11 cellular contexts compared by ENCODE assay signal in the genomic region with DNA sequence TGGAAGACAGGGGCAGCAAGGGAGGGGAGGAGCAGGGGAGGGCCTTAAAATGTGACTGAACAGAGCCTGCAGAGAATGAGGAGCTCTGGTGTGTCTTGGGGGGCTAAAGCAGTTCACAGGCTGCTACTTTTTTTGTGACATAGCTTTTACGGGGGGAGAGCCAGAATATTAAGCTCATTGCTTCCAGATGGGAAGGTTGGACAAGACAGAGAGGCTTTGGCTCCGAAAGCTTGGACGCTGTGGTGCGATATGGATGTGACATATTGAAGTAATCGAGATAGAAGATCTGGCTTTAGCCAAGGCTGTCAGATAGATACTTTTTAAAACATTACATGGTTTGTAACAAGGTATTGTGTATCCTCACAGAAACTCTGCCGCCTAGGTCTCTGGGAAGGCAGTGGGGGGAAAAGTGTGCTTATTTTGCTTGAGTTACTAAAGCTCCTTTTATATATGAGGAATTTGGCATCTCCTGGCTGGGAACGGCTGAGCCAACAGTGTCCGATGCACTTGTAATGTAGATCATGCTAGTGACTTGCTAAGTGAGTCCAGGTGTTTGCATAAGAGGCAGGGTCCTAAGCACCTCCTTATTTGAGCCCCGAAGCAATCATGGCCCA. TPM values are rescaled to one million over a fixed set of nuclear protein-coding genes. Genes with fewer than 3 reads are reported as not detected.
A peak's percentile ranks its signal among the peaks of the same experiment; 100 is the strongest.
DNase-seq lines count a peak whose midpoint lies in the region; ATAC-seq, FAIRE-seq and TF ChIP-seq lines count a peak whose summit lies in the region.
"Had no signal": no experiment of that assay in that cellular context is flagged by ENCODE, and none has a peak within 500 bp of the region (broad histone marks: within the 10 kb centered on the region; RNA-seq: fewer than 3 reads in every experiment).

No MANE protein-coding gene starts in this region.

- intact Hi-C loops in GM12878 (cut with micrococcal nuclease; ENCODE audit: unreplicated experiment), result loop anchor here (1.0 to 5.0 kb wide), 3 partner anchors 231 to 1343 kb away; no protein-coding TSS in a partner anchor

- no peaks in the 10 kb centered on the region for H3K36me3 Mint-ChIP-seq in nephron (ENCODE audit: low read depth)
- H3K36me3 Mint-ChIP-seq in progenitor cell of endocrine pancreas (ENCODE audit: insufficient read depth), result no peaks in the 10 kb centered on the region
- H3K36me3 Mint-ChIP-seq: natural killer cell treated with Interleukin-12 subunit alpha and Interleukin-12 subunit beta and Interleukin-15 and Interleukin-18, amount 100 ng/mL, for 72 hours; WTC11 had no signal

- no peaks in the 10 kb centered on the region for H3K79me2 ChIP-seq in GM23248 (ENCODE audit: insufficient read depth)
- no peaks in the 10 kb centered on the region for H3K79me2 ChIP-seq in GM12878 (ENCODE audit: control insufficient read depth, insufficient read depth, low read length)
- H3K79me2 ChIP-seq in smooth muscle cell (ENCODE audit: low read depth), result no peaks in the 10 kb centered on the region

- H3K4me1 Mint-ChIP-seq in nephron (peaks cover 58% of the 10 kb centered on the region), progenitor cell of endocrine pancreas (ENCODE audit: low read depth) (peaks cover 19% of the 10 kb centered on the region)

- CTCF ChIA-PET in GM12878 (lab: Yijun Ruan, JAX), result interaction anchor here (0.7 to 3.6 kb wide), 18 partner anchors 8 to 1344 kb away, joined by 3 to 22 read pairs (median 4); no protein-coding TSS in a partner anchor

- no peak overlapping the region for H3K9ac ChIP-seq in GM23248
- no peak overlapping the region for H3K9ac ChIP-seq in GM12878 (ENCODE audit: control insufficient read depth, insufficient read depth, low read length)
- no peak overlapping the region for H3K9ac ChIP-seq in smooth muscle cell (ENCODE audit: low read depth)
- H3K9ac ChIP-seq: BLaER1 had no signal

- no peaks in the 10 kb centered on the region for H3K9me3 ChIP-seq in GM23248 (ENCODE audit: low read depth)
- H3K9me3 ChIP-seq in GM12878 (replicated peaks; ENCODE audit: control insufficient read depth, insufficient read depth, low read length), result no peaks in the 10 kb centered on the region
- no peaks in the 10 kb centered on the region for H3K9me3 ChIP-seq in smooth muscle cell (replicated peaks; ENCODE audit: low read depth)
- H3K9me3 ChIP-seq: BLaER1 had no signal

- H3K4me1 ChIP-seq in GM23248 (ENCODE audit: insufficient read depth) (peaks cover 41% of the 10 kb centered on the region), GM12878 (ENCODE audit: control insufficient read depth, insufficient read depth, low read length) (no peaks in the 10 kb centered on the region), smooth muscle cell (ENCODE audit: low read depth) (no peaks in the 10 kb centered on the region)
- H3K4me1 ChIP-seq: BLaER1 had no signal

- H3K4me2 ChIP-seq in GM23248 (ENCODE audit: unreplicated experiment) (peak overlapping the region; percentile 4), GM12878 (ENCODE audit: control insufficient read depth, insufficient read depth) (no peak overlapping the region), smooth muscle cell (no peak overlapping the region)
- H3K4me2 ChIP-seq: BLaER1 had no signal

- ATAC-seq in GM18907 (IDR thresholded peaks at IDR 0.05; ENCODE audit: unreplicated experiment) (peak; percentile 18), GM12878 (peak; percentile 37)

- WGBS in GM23248 (ENCODE audit: low coverage in 1 of 2, low lambda C conversion rate in 2 of 2, missing lambda C conversion rate in 2 of 2), 2 experiments, result 20 to 26% methylated on average over 9 of the region's 9 CpGs
- 6% methylated on average over 9 of the region's 9 CpGs for WGBS in GM12878 (ENCODE audit: insufficient coverage, insufficient replicate concordance, low lambda C conversion rate, missing lambda C conversion rate)
- WGBS in smooth muscle cell (ENCODE audit: low lambda C conversion rate), result 58% methylated on average over 9 of the region's 9 CpGs

- TF ChIP-seq EP300 in GM12878 (IDR thresholded peaks at IDR 0.05; ENCODE audit: borderline replicate concordance in 1 of 2, control insufficient read depth in 1 of 2, low read depth in 2 of 2, low read length in 2 of 2), result no peak

- DNase-seq in GM23248 (no peak), GM12878 (ENCODE audit: low read depth, low spot score) (no peak), UCSD-AML1 (lab: John Stamatoyannopoulos, UW; ENCODE audit: unreplicated experiment) (no peak), smooth muscle cell (lab: John Stamatoyannopoulos, UW; ENCODE audit: unreplicated experiment) (no peak), progenitor cell of endocrine pancreas (ENCODE audit: low spot score, unreplicated experiment) (no peak), GM12891 (ENCODE audit: insufficient read length, low spot score) (no peak)

- POLR2A ChIA-PET in GM12878 (lab: Charles Lee), result no interaction called here

- TF ChIP-seq POLR2A in GM12878 (IDR thresholded peaks at IDR 0.05; ENCODE audit: low read depth, low read length) (no peak), GM12891 (IDR thresholded peaks at IDR 0.05; ENCODE audit: low read depth, low read length) (no peak)

- no peak for TF ChIP-seq RAD21 in GM12878 (IDR thresholded peaks at IDR 0.05; ENCODE audit: insufficient read depth, low read depth, low read length)

- TF ChIP-seq CTCF in GM12878 (IDR thresholded peaks at IDR 0.05 in 2 of 3, conservative IDR thresholded peaks at IDR 0.05 in 1 of 3; ENCODE audit: control insufficient read depth in 2 of 3, extremely low read depth in 1 of 3, insufficient read depth in 1 of 3, low read depth in 3 of 3, low read length in 3 of 3) (no peak), nephron (IDR thresholded peaks at IDR 0.05; ENCODE audit: unreplicated experiment in 3 of 3) (no peak), smooth muscle cell (IDR thresholded peaks at IDR 0.05; ENCODE audit: borderline replicate concordance, insufficient read depth, poor library complexity, severe bottlenecking) (no peak), progenitor cell of endocrine pancreas (IDR thresholded peaks at IDR 0.05; ENCODE audit: unreplicated experiment) (no peak)

- no peaks in the 10 kb centered on the region for H3K9me2 ChIP-seq in GM23248 (ENCODE audit: insufficient read depth)

- H3K4me3 Mint-ChIP-seq in nephron (peak overlapping the region in 1 of 3 experiments; percentile 10), progenitor cell of endocrine pancreas (ENCODE audit: low read depth) (no peak overlapping the region)
- H3K4me3 Mint-ChIP-seq: natural killer cell treated with Interleukin-12 subunit alpha and Interleukin-12 subunit beta and Interleukin-15 and Interleukin-18, amount 100 ng/mL, for 72 hours; WTC11 had no signal

- H3K27ac ChIP-seq in GM23248 (no peak overlapping the region), GM12878 (ENCODE audit: control insufficient read depth, insufficient read depth) (no peak overlapping the region), smooth muscle cell (ENCODE audit: low read depth) (no peak overlapping the region)
- H3K27ac ChIP-seq: BLaER1 had no signal

- BruUV-seq in GM12878 (replicated peaks; lab: Mats Ljungman, UMichigan), result no TSS peak

- no peak overlapping the region for H3K4me3 ChIP-seq in GM23248
- H3K4me3 ChIP-seq in GM12878, result no peak overlapping the region
- H3K4me3 ChIP-seq in smooth muscle cell, result no peak overlapping the region
- H3K4me3 ChIP-seq: BLaER1 had no signal

- SMC1A ChIA-PET in GM12878 (lab: Charles Lee; ENCODE audit: uncharacterized antibody, unreplicated experiment), result interaction anchor here (0.6 to 1.9 kb wide), 6 partner anchors 11 to 231 kb away, joined by 3 to 6 read pairs (median 3); no protein-coding TSS in a partner anchor

- no peaks in the 10 kb centered on the region for H4K20me1 ChIP-seq in GM23248 (ENCODE audit: insufficient read depth)
- H4K20me1 ChIP-seq in GM12878 (ENCODE audit: control insufficient read depth, insufficient read depth), result no peaks in the 10 kb centered on the region; the same call in 1 of the 2 replicates
- no peaks in the 10 kb centered on the region for H4K20me1 ChIP-seq in smooth muscle cell (ENCODE audit: low read depth)
- H4K20me1 ChIP-seq: BLaER1 had no signal

- H3K36me3 ChIP-seq in GM23248 (ENCODE audit: low read depth) (no peaks in the 10 kb centered on the region), GM12878 (ENCODE audit: control insufficient read depth in 2 of 2, insufficient read depth in 2 of 2, low read length in 1 of 2) (no peaks in the 10 kb centered on the region), smooth muscle cell (ENCODE audit: low read depth) (no peaks in the 10 kb centered on the region)
- H3K36me3 ChIP-seq: BLaER1 had no signal

- in situ Hi-C loops in GM23248 (cut with MboI), result loop anchor here (5.0 kb wide), 1 partner anchor 847 kb away; no protein-coding TSS in a partner anchor
- in situ Hi-C loops in GM12878 (cut with MboI), result loop anchor here (5.0 to 10.0 kb wide), 2 partner anchors 845 to 1342 kb away; no protein-coding TSS in a partner anchor

- H3K9me3 Mint-ChIP-seq in nephron, result no peaks in the 10 kb centered on the region
- H3K9me3 Mint-ChIP-seq in progenitor cell of endocrine pancreas (ENCODE audit: low read depth), result no peaks in the 10 kb centered on the region
- H3K9me3 Mint-ChIP-seq: natural killer cell treated with Interleukin-12 subunit alpha and Interleukin-12 subunit beta and Interleukin-15 and Interleukin-18, amount 100 ng/mL, for 72 hours; WTC11 had no signal

- H3K27me3 Mint-ChIP-seq in nephron (ENCODE audit: low read depth) (peaks cover 23% of the 10 kb centered on the region), progenitor cell of endocrine pancreas (peaks cover 6% of the 10 kb centered on the region)

- H3K27me3 ChIP-seq in GM23248 (replicated peaks; ENCODE audit: insufficient read depth) (no peaks in the 10 kb centered on the region), GM12878 (replicated peaks in 1 of 2; ENCODE audit: control insufficient read depth in 2 of 2, insufficient read depth in 2 of 2, low read length in 1 of 2) (peaks cover 0 to 2% of the 10 kb centered on the region in 2 experiments; a peak in 2 of 4 replicates), smooth muscle cell (ENCODE audit: low read depth) (no peaks in the 10 kb centered on the region)
- H3K27me3 ChIP-seq: BLaER1 had no signal

- FAIRE-seq in GM12878 (lab: Jason Lieb, UNC), result no peak
- no peak for FAIRE-seq in GM12891 (lab: Jason Lieb, UNC)

- RAD21 ChIA-PET in GM12878 (lab: Charles Lee; ENCODE audit: unreplicated experiment), result interaction anchor here (0.9 to 1.2 kb wide), 6 partner anchors 12 to 1345 kb away, joined by 3 to 4 read pairs (median 3); no protein-coding TSS in a partner anchor

- H3K27ac Mint-ChIP-seq in nephron (peak overlapping the region; percentile 19 to 77 (median 66)), progenitor cell of endocrine pancreas (no peak overlapping the region)
- H3K27ac Mint-ChIP-seq: natural killer cell treated with Interleukin-12 subunit alpha and Interleukin-12 subunit beta and Interleukin-15 and Interleukin-18, amount 100 ng/mL, for 72 hours; WTC11 had no signal

- H2AFZ ChIP-seq in GM23248, result no peak overlapping the region; the same call in 1 of the 2 replicates
- no peak overlapping the region for H2AFZ ChIP-seq in GM12878 (ENCODE audit: control insufficient read depth, low read depth, low read length)
- H2AFZ ChIP-seq in smooth muscle cell (ENCODE audit: low read depth), result no peak overlapping the region

- peaks cover 7% of the 10 kb centered on the region for H3F3A ChIP-seq in GM23248 (ENCODE audit: insufficient read depth)
- H3F3A ChIP-seq in smooth muscle cell (ENCODE audit: low read depth), result peaks cover 8% of the 10 kb centered on the region

RNA-seq across cellular contexts. Expression of gene RDH14, which starts 40.4 kb away (rescaled TPM):
- total RNA-seq in GM23248 (2014; rRNA removed; shearing (Covaris generic)), result 25.2 and 29.8 TPM in 2 replicates
- polyA plus RNA-seq in GM23248 (2016; fragmentation: Nextera tagmentation; extraction: Ambion mirVana) (31.3 and 32.5 TPM in 2 replicates), GM12878 (2011; rRNA removed) (21.0 and 29.9 TPM in 2 replicates), GM12878 (2014; fragmentation: Illumina TruSeq; extraction: Trizol) (31.9 and 49.6 TPM in 2 replicates), GM12878 (2014; fragmentation: Nextera tagmentation; extraction: Ambion mirVana) (10 to 100 TPM; 15.5 to 17.3 TPM), GM12878 (2014; rRNA removed) (24.1 and 24.4 TPM in 2 replicates), GM12878 (2016; fragmentation: Nextera tagmentation; extraction: Ambion mirVana) (10 to 100 TPM; 32.9 to 33.3 TPM), smooth muscle cell (24.5 and 30.4 TPM in 2 replicates)
- total RNA-seq in GM12878 (2013; cell fraction: nucleolus; rRNA removed), result 8.3 and 15.6 TPM in 2 replicates
- total RNA-seq in GM12878 (2014; rRNA removed) (21.3 and 24.7 TPM in 2 replicates), GM12878 (2014; rRNA removed; fragmentation: Illumina TruSeq; extraction: Trizol) (31.7 and 33.4 TPM in 2 replicates), GM12878 (2021) (20.3 and 21.6 TPM in 2 replicates), smooth muscle cell (26.2 and 26.3 TPM in 2 replicates), progenitor cell of endocrine pancreas (22.8 and 25.5 TPM in 2 replicates)
- polyA plus RNA-seq in GM12878 (2011; ENCODE audit: low read depth), result 11.2 TPM
- 9.7 and 10.2 TPM in 2 replicates for polyA plus RNA-seq in GM12878 (2011; cell fraction: cytosol; rRNA removed)
- polyA plus RNA-seq in GM12878 (2011; cell fraction: nucleus; rRNA removed), result 7.1 and 8.4 TPM in 2 replicates
- 13.9 and 14.2 TPM in 2 replicates for polyA plus RNA-seq in GM12878 (2012)
- polyA minus RNA-seq in GM12878 (2011; rRNA and poly(A)+ RNA removed), result 7.8 and 9.1 TPM in 2 replicates
- polyA minus RNA-seq in GM12878 (2011; cell fraction: cytosol; rRNA and poly(A)+ RNA removed), result 3.0 and 7.5 TPM in 2 replicates
- polyA minus RNA-seq in GM12878 (2011; cell fraction: nucleus; rRNA and poly(A)+ RNA removed), result 4.5 and 7.8 TPM in 2 replicates
- polyA plus RNA-seq in GM12891 (2012; ENCODE audit: low read depth, missing spikeins), result 13.3 TPM
